Comparison of ENCODE assay signal across 35 cellular contexts in genomic region chr14:98756749-98757148, GRCh38.
"Had no signal": no experiment of that assay in that cellular context is flagged by ENCODE, and none has a peak within 500 bp of the region (broad histone marks: within the 10 kb centered on the region; RNA-seq: fewer than 3 reads in every experiment).

No MANE protein-coding gene starts in this region.

- H3K9me3 ChIP-seq: MG63 had no signal

- DNase-seq: Karpas-422, Kasumi-1, MG63, MM.1S, MV-4-11, NCI-H1048, NCI-H1092, NCI-H1092 treated with DMSO at 0.1 percent for 48 hours, NCI-H1105, NCI-H1105 treated with DMSO at 0.1 percent for 48 hours, NCI-H1417, NCI-H1417 treated with DMSO at 0.1 percent for 48 hours, NCI-H1436, NCI-H1436 treated with DMSO at 0.1 percent for 48 hours, NCI-H146, NCI-H1694, NCI-H1694 treated with DMSO at 0.1 percent for 48 hours, NCI-H187, NCI-H187 treated with DMSO at 0.1 percent for 48 hours, NCI-H1930, NCI-H2029, NCI-H2029 treated with DMSO at 0.1 percent for 48 hours, NCI-H2081, NCI-H2081 treated with DMSO at 0.1 percent for 48 hours, NCI-H2107, NCI-H2171, NCI-H2171 treated with DMSO at 0.1 percent for 48 hours, NCI-H2227 treated with DMSO at 0.1 percent for 48 hours, NCI-H226, NCI-H345, NCI-H446, NCI-H510A, NCI-H510A treated with DMSO at 0.1 percent for 48 hours, NCI-H524 had no signal

- H3K27me3 ChIP-seq: MG63 had no signal

- H3K27ac ChIP-seq: KMS-11 had no signal

- H3K36me3 ChIP-seq: MG63 had no signal

- H3K4me3 ChIP-seq: MG63 had no signal
